ENCODE assay signal across 8 cellular contexts in genomic region chr6:134177236-134177635, GRCh38.
DNase-seq lines count a peak whose midpoint lies in the region; FAIRE-seq lines count a peak whose summit lies in the region.
"Had no signal": no experiment of that assay in that cellular context is flagged by ENCODE, and none has a peak within 500 bp of the region (broad histone marks: within the 10 kb centered on the region; RNA-seq: fewer than 3 reads in every experiment).

No MANE protein-coding gene starts in this region.

- H3K9ac ChIP-seq in GM23248: peak overlapping the region; percentile 99

- DNase-seq in GM23248 (no peak), germinal center (ENCODE audit: low spot score) (peak; percentile 24), small intestine (no peak), Kasumi-1 (lab: John Stamatoyannopoulos, UW) (no peak)
- no peak for DNase-seq in activated CD4-positive, alpha-beta memory T cell treated with anti-CD3 and anti-CD28 coated beads, Interleukin-2, amount 10 ng/mL, durations not matched to agents 7 days and 5 days
- DNase-seq in stimulated activated CD4-positive, alpha-beta T cell treated with anti-CD3 and anti-CD28 coated beads, Interleukin-2, amount 100 ng/mL, for 24 hours: no peak
- no peak for DNase-seq in stimulated activated naive CD4-positive, alpha-beta T cell (lab: John Stamatoyannopoulos, UW)
- DNase-seq: activated CD4-positive, alpha-beta T cell treated with anti-CD3 and anti-CD28 coated beads for 1 hour had no signal

- H3K27me3 ChIP-seq in GM23248 (replicated peaks; ENCODE audit: insufficient read depth): no peaks in the 10 kb centered on the region
- no peaks in the 10 kb centered on the region for H3K27me3 ChIP-seq in small intestine (ENCODE audit: control insufficient read depth in 2 of 2, insufficient read depth in 2 of 2, low read length in 2 of 2)

- peaks cover 17% of the 10 kb centered on the region for H3K4me1 ChIP-seq in GM23248 (ENCODE audit: insufficient read depth)
- H3K4me1 ChIP-seq in small intestine (ENCODE audit: control insufficient read depth in 2 of 2, insufficient read depth in 1 of 2, low read depth in 1 of 2, low read length in 1 of 2): peaks cover 0 to 2% of the 10 kb centered on the region in 2 donors

- peaks cover 58% of the 10 kb centered on the region for H3F3A ChIP-seq in GM23248 (ENCODE audit: insufficient read depth)

- peak overlapping the region; percentile 85 for H3K4me3 Mint-ChIP-seq in activated CD4-positive, alpha-beta memory T cell treated with anti-CD3 and anti-CD28 coated beads, Interleukin-2, amount 10 ng/mL, durations not matched to agents 7 days and 5 days

- H3K9me3 Mint-ChIP-seq in activated CD4-positive, alpha-beta memory T cell treated with anti-CD3 and anti-CD28 coated beads, Interleukin-2, amount 10 ng/mL, durations not matched to agents 7 days and 5 days: no peaks in the 10 kb centered on the region

- peak overlapping the region; percentile 79 for H3K27ac Mint-ChIP-seq in activated CD4-positive, alpha-beta memory T cell treated with anti-CD3 and anti-CD28 coated beads, Interleukin-2, amount 10 ng/mL, durations not matched to agents 7 days and 5 days

- H3K36me3 ChIP-seq in GM23248 (ENCODE audit: low read depth) (peaks cover 16% of the 10 kb centered on the region), small intestine (ENCODE audit: control insufficient read depth in 2 of 2, insufficient read depth in 2 of 2, low read length in 2 of 2) (peaks cover 0 to 6% of the 10 kb centered on the region in 2 donors)

- H3K27ac ChIP-seq in GM23248 (peak overlapping the region; percentile 92), small intestine (ENCODE audit: low read depth in 1 of 2, low read length in 1 of 2) (peak overlapping the region; percentile 89 to 94)

- CTCF ChIA-PET in activated CD4-positive, alpha-beta memory T cell treated with anti-CD3 and anti-CD28 coated beads, Interleukin-2, amount 10 ng/mL, durations not matched to agents 7 days and 5 days (lab: Charles Lee): interaction anchor here (0.7 to 3.6 kb wide), 16 partner anchors 9 to 1007 kb away, joined by 3 to 37 read pairs (median 4); no protein-coding TSS in a partner anchor

- peaks cover 35% of the 10 kb centered on the region for H3K79me2 ChIP-seq in GM23248 (ENCODE audit: insufficient read depth)

- peak overlapping the region; percentile 72; the same call in 1 of the 2 replicates for H2AFZ ChIP-seq in GM23248

- peaks cover 49% of the 10 kb centered on the region for H3K4me1 Mint-ChIP-seq in activated CD4-positive, alpha-beta memory T cell treated with anti-CD3 and anti-CD28 coated beads, Interleukin-2, amount 10 ng/mL, durations not matched to agents 7 days and 5 days

- no peaks in the 10 kb centered on the region for H3K27me3 Mint-ChIP-seq in activated CD4-positive, alpha-beta memory T cell treated with anti-CD3 and anti-CD28 coated beads, Interleukin-2, amount 10 ng/mL, durations not matched to agents 7 days and 5 days

- WGBS in GM23248 (ENCODE audit: low coverage in 1 of 2, low lambda C conversion rate in 2 of 2, missing lambda C conversion rate in 2 of 2), 2 experiments: 81 to 96% methylated on average over 1 of the region's 1 CpG
- WGBS in small intestine, 3 donors: 25 to 71% (median 64%) methylated on average over 1 of the region's 1 CpG

- in situ Hi-C loops in GM23248 (cut with MboI): no loop called here

- no peaks in the 10 kb centered on the region for H3K9me2 ChIP-seq in GM23248 (ENCODE audit: insufficient read depth)

- peaks cover 15% of the 10 kb centered on the region for H4K20me1 ChIP-seq in GM23248 (ENCODE audit: insufficient read depth)

- POLR2A ChIA-PET in activated CD4-positive, alpha-beta memory T cell treated with anti-CD3 and anti-CD28 coated beads, Interleukin-2, amount 10 ng/mL, durations not matched to agents 7 days and 5 days (lab: Charles Lee): interaction anchor here (0.7 to 3.1 kb wide), 8 partner anchors 60 to 464 kb away, joined by 3 to 20 read pairs (median 5); partner anchors contain the start of genes SGK1 and TBPL1

- H3K36me3 Mint-ChIP-seq in activated CD4-positive, alpha-beta memory T cell treated with anti-CD3 and anti-CD28 coated beads, Interleukin-2, amount 10 ng/mL, durations not matched to agents 7 days and 5 days (ENCODE audit: low read depth): peaks cover 26% of the 10 kb centered on the region

- FAIRE-seq in small intestine (lab: Jason Lieb, UNC): no peak

- H3K9me3 ChIP-seq in GM23248 (ENCODE audit: low read depth) (no peaks in the 10 kb centered on the region), small intestine (ENCODE audit: control insufficient read depth, low read depth) (no peaks in the 10 kb centered on the region)

- H3K4me3 ChIP-seq in GM23248 (peak overlapping the region; percentile 99), small intestine (ENCODE audit: low read depth in 1 of 2, low read length in 2 of 2) (peak overlapping the region in 1 of 2 donors; percentile 85)

- H3K4me2 ChIP-seq in GM23248 (ENCODE audit: unreplicated experiment): peak overlapping the region; percentile 97
